25 cellular contexts compared by ENCODE assay signal in genomic region chr6:63389191-63389844, GRCh38.
DNase-seq lines count a peak whose midpoint lies in the region; ATAC-seq and FAIRE-seq lines count a peak whose summit lies in the region.
"Had no signal": no experiment of that assay in that cellular context is flagged by ENCODE, and none has a peak within 500 bp of the region (broad histone marks: within the 10 kb centered on the region; RNA-seq: fewer than 3 reads in every experiment).

No MANE protein-coding gene starts in this region.

- DNase-seq in natural killer cell treated with Interleukin-12 subunit alpha and Interleukin-12 subunit beta and Interleukin-15 and Interleukin-18, amount 100 ng/mL, for 72 hours (ENCODE audit: low spot score): no peak
- no peak for DNase-seq in frontal cortex (ENCODE audit: low spot score in 2 of 2)
- DNase-seq in NCI-H1092 (lab: John Stamatoyannopoulos, UW): no peak
- DNase-seq in NCI-H1105 treated with DMSO at 0.1 percent for 48 hours (lab: John Stamatoyannopoulos, UW): no peak
- DNase-seq: activated CD4-positive, alpha-beta T cell treated with anti-CD3 and anti-CD28 coated beads for 36 hours; activated effector memory CD4-positive, alpha-beta T cell treated with anti-CD3 and anti-CD28 coated beads, Interleukin-2, amount 50 U/mL, for 16 hours; activated naive CD8-positive, alpha-beta T cell treated with anti-CD3 and anti-CD28 coated beads, Interleukin-2, amount 10 ng/mL, durations not matched to agents 7 days and 5 days; DMS79 treated with DMSO at 0.1 percent for 48 hours; head of caudate nucleus; Karpas-422; mammary epithelial cell; MV-4-11; NCI-H1694 treated with DMSO at 0.1 percent for 48 hours; NCI-H69; posterior cingulate gyrus; stimulated activated CD4-positive, alpha-beta T cell treated with anti-CD3 and anti-CD28 coated beads, Interleukin-15, amount 100 ng/mL, for 24 hours; stimulated activated naive CD8-positive, alpha-beta T cell treated with anti-CD3 and anti-CD28 coated beads, Interleukin-15, Interleukin-2, amounts not matched to agents 100 U/mL and 50 U/mL, for 24 hours had no signal

- H3K4me1 Mint-ChIP-seq in natural killer cell treated with Interleukin-12 subunit alpha and Interleukin-12 subunit beta and Interleukin-15 and Interleukin-18, amount 100 ng/mL, for 72 hours (ENCODE audit: low read depth in 2 of 2): no peaks in the 10 kb centered on the region
- H3K4me1 Mint-ChIP-seq: activated CD4-positive, alpha-beta T cell treated with anti-CD3 and anti-CD28 coated beads for 36 hours; B cell; neural crest cell had no signal

- H3K27me3 Mint-ChIP-seq in natural killer cell treated with Interleukin-12 subunit alpha and Interleukin-12 subunit beta and Interleukin-15 and Interleukin-18, amount 100 ng/mL, for 72 hours: no peaks in the 10 kb centered on the region
- H3K27me3 Mint-ChIP-seq: activated CD4-positive, alpha-beta T cell treated with anti-CD3 and anti-CD28 coated beads for 36 hours; B cell had no signal

- peaks cover 3% of the 10 kb centered on the region for H3K9me3 Mint-ChIP-seq in natural killer cell treated with Interleukin-12 subunit alpha and Interleukin-12 subunit beta and Interleukin-15 and Interleukin-18, amount 100 ng/mL, for 72 hours
- H3K9me3 Mint-ChIP-seq: neural crest cell; T-helper 1 cell treated with Interleukin-12 subunit alpha and Interleukin-12 subunit beta and Interleukin-4 antibody, amounts not matched to agents 30 μg/mL and 1 μg/mL, for 36 hours had no signal

- no peak overlapping the region for H3K4me3 Mint-ChIP-seq in natural killer cell treated with Interleukin-12 subunit alpha and Interleukin-12 subunit beta and Interleukin-15 and Interleukin-18, amount 100 ng/mL, for 72 hours
- H3K4me3 Mint-ChIP-seq: activated CD4-positive, alpha-beta T cell treated with anti-CD3 and anti-CD28 coated beads for 36 hours; activated naive CD8-positive, alpha-beta T cell treated with anti-CD3 and anti-CD28 coated beads, Interleukin-2, amount 10 ng/mL, durations not matched to agents 7 days and 5 days; B cell; neural crest cell; T-helper 1 cell treated with Interleukin-12 subunit alpha and Interleukin-12 subunit beta and Interleukin-4 antibody, amounts not matched to agents 30 μg/mL and 1 μg/mL, for 36 hours had no signal

- H3K27ac Mint-ChIP-seq in natural killer cell treated with Interleukin-12 subunit alpha and Interleukin-12 subunit beta and Interleukin-15 and Interleukin-18, amount 100 ng/mL, for 72 hours: no peak overlapping the region
- H3K27ac Mint-ChIP-seq: activated CD4-positive, alpha-beta T cell treated with anti-CD3 and anti-CD28 coated beads for 36 hours; activated naive CD8-positive, alpha-beta T cell treated with anti-CD3 and anti-CD28 coated beads, Interleukin-2, amount 10 ng/mL, durations not matched to agents 7 days and 5 days; B cell; T-helper 1 cell treated with Interleukin-12 subunit alpha and Interleukin-12 subunit beta and Interleukin-4 antibody, amounts not matched to agents 30 μg/mL and 1 μg/mL, for 36 hours had no signal

- H3K36me3 Mint-ChIP-seq in natural killer cell treated with Interleukin-12 subunit alpha and Interleukin-12 subunit beta and Interleukin-15 and Interleukin-18, amount 100 ng/mL, for 72 hours: no peaks in the 10 kb centered on the region
- H3K36me3 Mint-ChIP-seq: activated naive CD8-positive, alpha-beta T cell treated with anti-CD3 and anti-CD28 coated beads, Interleukin-2, amount 10 ng/mL, durations not matched to agents 7 days and 5 days had no signal

- ATAC-seq in GM18498 (IDR thresholded peaks at IDR 0.05; ENCODE audit: unreplicated experiment) (peak; percentile 66), GM19455 (IDR thresholded peaks at IDR 0.05; ENCODE audit: unreplicated experiment) (peak; percentile 56), HG02642 (IDR thresholded peaks at IDR 0.05; ENCODE audit: poor library complexity, unreplicated experiment) (peak; percentile 50), HG03342 (IDR thresholded peaks at IDR 0.05; ENCODE audit: unreplicated experiment) (peak; percentile 44)
- no peak for ATAC-seq in natural killer cell treated with Interleukin-12 subunit alpha and Interleukin-12 subunit beta and Interleukin-15 and Interleukin-18, amount 100 ng/mL, for 72 hours
- ATAC-seq: activated CD4-positive, alpha-beta T cell treated with anti-CD3 and anti-CD28 coated beads for 36 hours; stimulated activated naive CD8-positive, alpha-beta T cell treated with anti-CD3 and anti-CD28 coated beads, Interleukin-15, Interleukin-2, amounts not matched to agents 100 U/mL and 50 U/mL, for 24 hours had no signal

- FAIRE-seq in frontal cortex (lab: Jason Lieb, UNC): no peak
- FAIRE-seq: H54 had no signal

Comparison
In these comparisons a context has a peak if more than half of its experiments do, and no peak if none do; other contexts are left out.
1. ATAC-seq: peak in GM18498 (single experiment), GM19455 (single experiment), HG02642 (single experiment) and HG03342 (single experiment); none in natural killer cell treated with Interleukin-12 subunit alpha and Interleukin-12 subunit beta and Interleukin-15 and Interleukin-18, amount 100 ng/mL, for 72 hours (0 of 2).